In genomic region chr3:171185959-171186358, GRCh38 we compare ENCODE assay signal across 17 cellular contexts.
DNase-seq lines count a peak whose midpoint lies in the region; ATAC-seq, FAIRE-seq and TF ChIP-seq lines count a peak whose summit lies in the region.
"Had no signal": no experiment of that assay in that cellular context is flagged by ENCODE, and none has a peak within 500 bp of the region (broad histone marks: within the 10 kb centered on the region; RNA-seq: fewer than 3 reads in every experiment).

No MANE protein-coding gene starts in this region.

- H3K36me3 Mint-ChIP-seq in Caco-2 (ENCODE audit: insufficient read depth, unreplicated experiment) (peaks cover 5% of the 10 kb centered on the region), GM23338 (ENCODE audit: low read depth) (peaks cover 6% of the 10 kb centered on the region; the same call in 1 of the 3 replicates), nephron (ENCODE audit: low read depth) (peaks cover 9% of the 10 kb centered on the region)

- TF ChIP-seq EP300 in K562 (IDR thresholded peaks at IDR 0.05; ENCODE audit: low read length): no peak

- POLR2A ChIA-PET in Caco-2 (lab: Charles Lee) (no interaction called here), K562 (lab: Yijun Ruan, JAX) (interaction anchor here (0.9 kb wide), 1 partner anchor 189 kb away, joined by 3 read pairs; no protein-coding TSS in a partner anchor), A673 (lab: Charles Lee; ENCODE audit: low non-redundant PET) (no interaction called here)

- no peak overlapping the region for H2AFZ ChIP-seq in GM23338
- no peak overlapping the region for H2AFZ ChIP-seq in K562 (ENCODE audit: low read depth, low read length)

- H3K4me3 Mint-ChIP-seq in Caco-2 (ENCODE audit: unreplicated experiment) (no peak overlapping the region), GM23338 (no peak overlapping the region), nephron (no peak overlapping the region)
- H3K4me3 Mint-ChIP-seq: B cell; CD4-positive, alpha-beta T cell had no signal

- H3K79me2 ChIP-seq in GM23338 (replicated peaks; ENCODE audit: insufficient read depth) (no peaks in the 10 kb centered on the region; the same call in 1 of the 2 replicates), K562 (ENCODE audit: control insufficient read depth, insufficient read depth, low read length) (peaks cover 3% of the 10 kb centered on the region; the same call in 2 of the 3 replicates)

- TF ChIP-seq POLR2A in K562 (conservative IDR thresholded peaks at IDR 0.05): no peak

- H3K27me3 Mint-ChIP-seq in Caco-2 (ENCODE audit: insufficient read depth, unreplicated experiment) (no peaks in the 10 kb centered on the region), GM23338 (ENCODE audit: insufficient read depth, low read depth, poor library complexity) (no peaks in the 10 kb centered on the region), nephron (ENCODE audit: low read depth) (peaks cover 5% of the 10 kb centered on the region)
- H3K27me3 Mint-ChIP-seq: B cell; CD4-positive, alpha-beta T cell had no signal

- H3K27me3 ChIP-seq in Caco-2 (replicated peaks; ENCODE audit: control insufficient read depth, insufficient read depth, low read length) (no peaks in the 10 kb centered on the region), GM23338 (ENCODE audit: insufficient read depth) (no peaks in the 10 kb centered on the region), K562 (ENCODE audit: control insufficient read depth in 2 of 2, insufficient read depth in 2 of 2, low read length in 2 of 2) (no peaks in the 10 kb centered on the region), A673 (replicated peaks; ENCODE audit: insufficient read depth, low read depth, low read length, poor library complexity) (no peaks in the 10 kb centered on the region)

- TF ChIP-seq CTCF in Caco-2 (IDR thresholded peaks at IDR 0.05; ENCODE audit: insufficient read depth in 1 of 2, low read depth in 1 of 2, low read length in 1 of 2, severe bottlenecking in 1 of 2, unreplicated experiment in 1 of 2) (no peak), GM23338 (conservative IDR thresholded peaks at IDR 0.05; ENCODE audit: low read depth in 2 of 2) (no peak), K562 (IDR thresholded peaks at IDR 0.05 in 2 of 3, conservative IDR thresholded peaks at IDR 0.05 in 1 of 3; ENCODE audit: insufficient read depth in 2 of 3, low read depth in 1 of 3, low read length in 3 of 3) (no peak), nephron (IDR thresholded peaks at IDR 0.05; ENCODE audit: unreplicated experiment in 3 of 3) (no peak), A673 (conservative IDR thresholded peaks at IDR 0.05; ENCODE audit: low read depth, low read length) (no peak)

- H3K4me2 ChIP-seq in GM23338 (no peak overlapping the region), K562 (ENCODE audit: insufficient read depth, low read length) (no peak overlapping the region)

- ATAC-seq in GM23338 (no peak), K562 (no peak), HG02763 (IDR thresholded peaks at IDR 0.05; ENCODE audit: unreplicated experiment) (no peak)
- ATAC-seq: HCT116 had no signal

- H3K27ac Mint-ChIP-seq in Caco-2 (ENCODE audit: unreplicated experiment): peak overlapping the region; percentile 56
- 0 out of 2 replicates have a peak overlapping the region, but pooled peaks have one; percentile 24 for H3K27ac Mint-ChIP-seq in GM23338
- H3K27ac Mint-ChIP-seq in nephron: peak overlapping the region in 2 of 3 experiments; percentile 23 to 74
- H3K27ac Mint-ChIP-seq: B cell; CD4-positive, alpha-beta T cell had no signal

- peaks cover 19% of the 10 kb centered on the region for H3K4me1 Mint-ChIP-seq in Caco-2 (ENCODE audit: low read depth, unreplicated experiment)
- peaks cover 19% of the 10 kb centered on the region for H3K4me1 Mint-ChIP-seq in GM23338
- H3K4me1 Mint-ChIP-seq in nephron: peaks cover 53% of the 10 kb centered on the region
- H3K4me1 Mint-ChIP-seq: B cell had no signal

- BruUV-seq in Caco-2 (replicated peaks; lab: Mats Ljungman, UMichigan): no TSS peak
- no TSS peak for BruUV-seq in K562 (replicated peaks; lab: Mats Ljungman, UMichigan)
- BruUV-seq in A673 (replicated peaks; lab: Mats Ljungman, UMichigan): no TSS peak

- H3K36me3 ChIP-seq in Caco-2 (ENCODE audit: control insufficient read depth, insufficient read depth, low read length) (no peaks in the 10 kb centered on the region; the same call in 1 of the 2 replicates), GM23338 (ENCODE audit: insufficient read depth) (no peaks in the 10 kb centered on the region), K562 (ENCODE audit: control insufficient read depth, insufficient read depth, low read length) (peaks cover 15% of the 10 kb centered on the region; the same call in 2 of the 3 replicates), A673 (ENCODE audit: insufficient read depth, low read length, poor library complexity, severe bottlenecking) (no peaks in the 10 kb centered on the region)

- no peaks in the 10 kb centered on the region for H3K9me2 ChIP-seq in GM23338 (ENCODE audit: insufficient read depth)

- no peak overlapping the region for H3K4me3 ChIP-seq in Caco-2 (ENCODE audit: low read depth, low read length)
- no peak overlapping the region for H3K4me3 ChIP-seq in GM23338
- H3K4me3 ChIP-seq in K562: no peak overlapping the region
- H3K4me3 ChIP-seq in A673 (ENCODE audit: low read depth, low read length, poor library complexity, severe bottlenecking): no peak overlapping the region

- H3K4me1 ChIP-seq in Caco-2 (peaks cover 35% of the 10 kb centered on the region), GM23338 (ENCODE audit: insufficient read depth) (peaks cover 16% of the 10 kb centered on the region), K562 (replicated peaks in 1 of 2; ENCODE audit: control insufficient read depth in 2 of 2, insufficient read depth in 2 of 2, low read length in 2 of 2) (peaks cover 0 to 32% of the 10 kb centered on the region in 2 experiments; a peak in 4 of 5 replicates), A673 (ENCODE audit: insufficient read depth, low read length, poor library complexity, severe bottlenecking) (no peaks in the 10 kb centered on the region)

- CTCF ChIA-PET in Caco-2 (lab: Charles Lee): interaction anchor here (0.6 to 1.5 kb wide), 4 partner anchors 59 to 380 kb away, joined by 3 read pairs; no protein-coding TSS in a partner anchor
- CTCF ChIA-PET in K562 (lab: Yijun Ruan, JAX; ENCODE audit: low intra/inter-chr PET ratio): interaction anchor here (0.8 to 3.5 kb wide), 2 partner anchors 225 to 381 kb away, joined by 3 to 17 read pairs; no protein-coding TSS in a partner anchor
- CTCF ChIA-PET in A673 (lab: Charles Lee): interaction anchor here (0.7 to 1.3 kb wide), 2 partner anchors 13 to 381 kb away, joined by 3 read pairs; no protein-coding TSS in a partner anchor

- H4K20me1 ChIP-seq in GM23338 (replicated peaks; ENCODE audit: insufficient read depth) (no peaks in the 10 kb centered on the region), K562 (replicated peaks; ENCODE audit: control insufficient read depth, insufficient read depth, low read length) (no peaks in the 10 kb centered on the region)

- H3K9me3 Mint-ChIP-seq in Caco-2 (ENCODE audit: unreplicated experiment) (no peaks in the 10 kb centered on the region), GM23338 (no peaks in the 10 kb centered on the region), nephron (no peaks in the 10 kb centered on the region)
- H3K9me3 Mint-ChIP-seq: CD4-positive, alpha-beta T cell had no signal

- H3K9me1 ChIP-seq in K562 (ENCODE audit: control insufficient read depth, insufficient read depth, low read length): no peaks in the 10 kb centered on the region

- H3K9me3 ChIP-seq in Caco-2 (no peaks in the 10 kb centered on the region), K562 (replicated peaks; ENCODE audit: control insufficient read depth, insufficient read depth, low read depth, low read length) (no peaks in the 10 kb centered on the region; the same call in 1 of the 2 replicates), A673 (ENCODE audit: low read depth, low read length, poor library complexity, severe bottlenecking) (no peaks in the 10 kb centered on the region)

- no peaks in the 10 kb centered on the region for H3F3A ChIP-seq in GM23338 (replicated peaks; ENCODE audit: low read depth)

- no peak overlapping the region for H3K9ac ChIP-seq in K562 (ENCODE audit: insufficient read depth in 1 of 2, low read depth in 2 of 2, low read length in 2 of 2)

- in situ Hi-C loops in K562 (cut with MboI): no loop called here

- H3K27ac ChIP-seq in GM23338 (ENCODE audit: low read depth): no peak overlapping the region
- H3K27ac ChIP-seq in K562 (ENCODE audit: extremely low read depth, low read depth, low read length): no peak overlapping the region
- H3K27ac ChIP-seq in A673 (ENCODE audit: low read depth, low read length, poor library complexity, severe bottlenecking): no peak overlapping the region

- intact Hi-C loops in Caco-2 (cut with micrococcal nuclease; ENCODE audit: unreplicated experiment): loop anchor here (2.0 kb wide), 1 partner anchor 29 kb away; no protein-coding TSS in a partner anchor
- intact Hi-C loops in K562 (cut with micrococcal nuclease): loop anchor here (5.0 kb wide), 2 partner anchors 276 to 586 kb away; partner anchors contain the start of gene TNIK
- intact Hi-C loops in A673 (cut with micrococcal nuclease; ENCODE audit: unreplicated experiment): loop anchor here (2.0 to 5.0 kb wide), 5 partner anchors 224 to 646 kb away; partner anchors contain the start of gene TNIK

- TF ChIP-seq RAD21 in K562 (CRISPR knock-in tag; conservative IDR thresholded peaks at IDR 0.05 in 1 of 2, IDR thresholded peaks at IDR 0.05 in 1 of 2): no peak

- DNase-seq in Caco-2: no peak
- no peak for DNase-seq in GM23338 (ENCODE audit: low spot score)
- no peak for DNase-seq in K562 (ENCODE audit: extremely low read depth in 1 of 4, low spot score in 3 of 4)
- no peak for DNase-seq in HT-29 (ENCODE audit: low spot score)
- no peak for DNase-seq in A673 (ENCODE audit: low spot score)
- no peak for DNase-seq in epidermal melanocyte (ENCODE audit: insufficient read length, low spot score)
- DNase-seq: C1 segment of cervical spinal cord; CD4-positive, alpha-beta T cell; DMS79 treated with DMSO at 0.1 percent for 48 hours; EL had no signal

- WGBS in K562 (ENCODE audit: insufficient coverage, low coverage, missing lambda C conversion rate): 77% methylated on average over 1 of the region's 1 CpG

- no peak for FAIRE-seq in K562 (lab: Jason Lieb, UNC)
- FAIRE-seq: G401.6, H54, HTR-8/SVneo had no signal

TF ChIP-seq in GM23338, 12 proteins besides CTCF, POLR2A, EP300 and RAD21 (continues in another document):
- TF ChIP-seq CREB1 (CRISPR knock-in tag; IDR thresholded peaks at IDR 0.05; ENCODE audit: low read depth): no peak

TF ChIP-seq in K562, 482 proteins besides CTCF, POLR2A, EP300 and RAD21 (continues in another document):
- no peak for TF ChIP-seq TRIM24 (IDR thresholded peaks at IDR 0.05)
- TF ChIP-seq C11orf30 (IDR thresholded peaks at IDR 0.05; ENCODE audit: low read depth): peak; percentile 54; the same call in 1 of the 2 replicates
- no peak for TF ChIP-seq ZNF184 (CRISPR knock-in tag; IDR thresholded peaks at IDR 0.05)
- peak; percentile 60; the same call in 1 of the 2 replicates for TF ChIP-seq ZNF316 (IDR thresholded peaks at IDR 0.05)
- TF ChIP-seq MAFG (tag; conservative IDR thresholded peaks at IDR 0.05): peak; percentile 33; the same call in 1 of the 2 replicates
